In genomic region chr16:74743668-74744299, GRCh38 we compare ENCODE assay signal across 8 cellular contexts. TPM values are rescaled to one million over a fixed set of nuclear protein-coding genes. Genes with fewer than 3 reads are reported as not detected.
A peak's percentile ranks its signal among the peaks of the same experiment; 100 is the strongest.
DNase-seq lines count a peak whose midpoint lies in the region; ATAC-seq and TF ChIP-seq lines count a peak whose summit lies in the region.

No MANE protein-coding gene starts in this region.

- peaks cover 25% of the 10 kb centered on the region for H3K4me1 ChIP-seq in RWPE2 (ENCODE audit: insufficient read depth, poor library complexity, severe bottlenecking)
- peaks cover 0 to 89% (median 22%) of the 10 kb centered on the region in 4 donors for H3K4me1 ChIP-seq in tibial nerve

- no peak overlapping the region for H3K4me3 ChIP-seq in RWPE2 (ENCODE audit: severe bottlenecking)
- H3K4me3 ChIP-seq in tibial nerve, result no peak overlapping the region

- TF ChIP-seq EP300 in tibial nerve (IDR thresholded peaks at IDR 0.05), result no peak

- 44 to 46% methylated on average over 15 of the region's 15 CpGs for WGBS in tibial nerve, 2 donors

- H3K27me3 ChIP-seq in RWPE2 (ENCODE audit: insufficient read depth, poor library complexity, severe bottlenecking), result no peaks in the 10 kb centered on the region
- no peaks in the 10 kb centered on the region for H3K27me3 ChIP-seq in tibial nerve

- peak; percentile 76 for ATAC-seq in RWPE2 (ENCODE audit: low read depth)
- ATAC-seq in left ventricle myocardium superior, result no peak

- no peak for TF ChIP-seq CTCF in RWPE2 (IDR thresholded peaks at IDR 0.05; ENCODE audit: poor library complexity, severe bottlenecking)
- no peak for TF ChIP-seq CTCF in tibial nerve (IDR thresholded peaks at IDR 0.05)

- no peak for TF ChIP-seq POLR2A in tibial nerve (IDR thresholded peaks at IDR 0.05)

- peak overlapping the region; percentile 35 for H3K27ac ChIP-seq in RWPE2 (ENCODE audit: poor library complexity, severe bottlenecking)
- H3K27ac ChIP-seq in tibial nerve, result peak overlapping the region; percentile 40 to 93 (median 80)

- no peaks in the 10 kb centered on the region for H3K9me3 ChIP-seq in RWPE2 (ENCODE audit: severe bottlenecking)
- H3K9me3 ChIP-seq in tibial nerve, result no peaks in the 10 kb centered on the region

- H3K36me3 ChIP-seq in RWPE2 (ENCODE audit: low read depth) (no peaks in the 10 kb centered on the region), tibial nerve (no peaks in the 10 kb centered on the region)

- intact Hi-C loops in left ventricle myocardium superior (cut with micrococcal nuclease), result no loop called here

- DNase-seq in HT1080 (ENCODE audit: low read depth), result peak; percentile 89
- peak; percentile 93 for DNase-seq in RWPE2 (ENCODE audit: low spot score)
- peak; percentile 45 for DNase-seq in inferior parietal cortex (ENCODE audit: extremely low spot score)
- DNase-seq in tibial nerve (ENCODE audit: low spot score in 2 of 2), result peak; percentile 22 to 42
- no peak for DNase-seq in NCI-H1092 treated with DMSO at 0.1 percent for 48 hours (lab: John Stamatoyannopoulos, UW)
- DNase-seq in KG1 (lab: John Stamatoyannopoulos, UW), result no peak
- no peak for DNase-seq in activated T-cell treated with anti-CD3 and anti-CD28 coated beads for 4 hours
- DNase-seq in left ventricle myocardium superior, result no peak

RNA-seq across cellular contexts. Expression of gene FA2H, which starts 30.8 kb away (rescaled TPM):
- 0.14 TPM in 1 of 2 replicates, not detected in the other for total RNA-seq in HT1080 (2014; rRNA removed; shearing (Covaris generic))
- 0.06 TPM in 1 of 2 replicates, not detected in the other for polyA plus RNA-seq in HT1080 (2015; cell fraction: cytosol; rRNA removed)
- polyA plus RNA-seq in HT1080 (2015; cell fraction: nucleus; rRNA removed), result 0.07 TPM in 1 of 2 replicates, not detected in the other
- total RNA-seq in tibial nerve, result 10 to 100 TPM; 11.9 to 31.6 (median 21.6) TPM
- total RNA-seq in left ventricle myocardium superior, result 0.50 TPM

RNA-seq across cellular contexts. Expression of gene MLKL, which starts 43.1 kb away (rescaled TPM):
- total RNA-seq in HT1080 (2014; rRNA removed; shearing (Covaris generic)), result 54.9 and 57.4 TPM in 2 replicates
- polyA plus RNA-seq in HT1080 (2015; cell fraction: cytosol; rRNA removed), result 17.8 and 20.6 TPM in 2 replicates
- 37.8 and 45.4 TPM in 2 replicates for polyA plus RNA-seq in HT1080 (2015; cell fraction: nucleus; rRNA removed)
- total RNA-seq in tibial nerve (10 to 100 TPM in 2 of 4 donors, 1 to 10 TPM in 2; 4.8 to 22.8 (median 10.2) TPM), left ventricle myocardium superior (4.7 TPM)

Comparison
In these comparisons a context has a peak if more than half of its experiments do, and no peak if none do; other contexts are left out.
1. DNase-seq: peak in HT1080 (single experiment), RWPE2 (single experiment), inferior parietal cortex (single experiment) and tibial nerve (2 of 2); none in NCI-H1092 treated with DMSO at 0.1 percent for 48 hours (single experiment), KG1 (single experiment), activated T-cell treated with anti-CD3 and anti-CD28 coated beads for 4 hours (single experiment) and left ventricle myocardium superior (single experiment).